ENCODE assay signal across 39 cellular contexts in genomic region chr1:191693797-191694196, GRCh38.
"Had no signal": no experiment of that assay in that cellular context is flagged by ENCODE, and none has a peak within 500 bp of the region (broad histone marks: within the 10 kb centered on the region; RNA-seq: fewer than 3 reads in every experiment).

No MANE protein-coding gene starts in this region.

- H3K4me1 ChIP-seq: adrenal gland, ascending aorta, body of pancreas, breast epithelium had no signal

- H3K36me3 Mint-ChIP-seq: activated naive CD4-positive, alpha-beta T cell treated with anti-CD3 and anti-CD28 coated beads, Interleukin-2, amount 10 ng/mL, durations not matched to agents 7 days and 5 days; activated naive CD4-positive, alpha-beta T cell treated with anti-CD3 and anti-CD28 coated beads, Interleukin-2, amount 50 U/mL, for 24 hours; activated naive CD8-positive, alpha-beta T cell; activated naive CD8-positive, alpha-beta T cell treated with anti-CD3 and anti-CD28 coated beads for 36 hours; activated naive CD8-positive, alpha-beta T cell treated with anti-CD3 and anti-CD28 coated beads, Interleukin-2, amount 10 ng/mL, durations not matched to agents 7 days and 5 days; brain had no signal

- H3K9me3 Mint-ChIP-seq: activated naive CD4-positive, alpha-beta T cell treated with anti-CD3 and anti-CD28 coated beads, Interleukin-2, amount 50 U/mL, for 24 hours; activated T-helper 17 cell treated with anti-CD3 and anti-CD28 coated beads, Interleukin-2, amount 50 U/mL, for 72 hours had no signal

- H3K27me3 ChIP-seq: adrenal gland, ascending aorta, body of pancreas, brain microvascular endothelial cell, breast epithelium, cardiac muscle cell had no signal

- H3K27me3 Mint-ChIP-seq: activated naive CD4-positive, alpha-beta T cell treated with anti-CD3 and anti-CD28 coated beads, Interleukin-2, amount 10 ng/mL, durations not matched to agents 7 days and 5 days; activated naive CD4-positive, alpha-beta T cell treated with anti-CD3 and anti-CD28 coated beads, Interleukin-2, amount 50 U/mL, for 24 hours; activated naive CD8-positive, alpha-beta T cell; activated naive CD8-positive, alpha-beta T cell treated with anti-CD3 and anti-CD28 coated beads for 36 hours; activated naive CD8-positive, alpha-beta T cell treated with anti-CD3 and anti-CD28 coated beads, Interleukin-2, amount 10 ng/mL, durations not matched to agents 7 days and 5 days; activated naive CD8-positive, alpha-beta T cell treated with anti-CD3 and anti-CD28 coated beads, Interleukin-2, amount 50 U/mL, for 24 hours; activated T-cell treated with anti-CD3 and anti-CD28 coated beads, Interleukin-2, amount 50 U/mL, for 24 hours; activated T-helper 17 cell treated with anti-CD3 and anti-CD28 coated beads, Interleukin-2, amount 50 U/mL, for 72 hours; brain; central memory CD8-positive, alpha-beta T cell had no signal

- FAIRE-seq: astrocyte, bronchial epithelial cell had no signal

- ATAC-seq: activated naive CD4-positive, alpha-beta T cell treated with anti-CD3 and anti-CD28 coated beads, Interleukin-2, amount 50 U/mL, for 72 hours; activated naive CD8-positive, alpha-beta T cell treated with anti-CD3 and anti-CD28 coated beads, Interleukin-2, amount 50 U/mL, for 24 hours; activated T-cell treated with anti-CD3 and anti-CD28 coated beads, Interleukin-2, amount 50 U/mL, for 4 hours; activated T-cell treated with anti-CD3 and anti-CD28 coated beads, Interleukin-2, amount 50 U/mL, for 72 hours; activated T-helper 17 cell treated with anti-CD3 and anti-CD28 coated beads, Interleukin-2, amount 50 U/mL, for 72 hours; body of pancreas had no signal

- H3K4me1 Mint-ChIP-seq: activated naive CD4-positive, alpha-beta T cell treated with anti-CD3 and anti-CD28 coated beads, Interleukin-2, amount 10 ng/mL, durations not matched to agents 7 days and 5 days; activated naive CD4-positive, alpha-beta T cell treated with anti-CD3 and anti-CD28 coated beads, Interleukin-2, amount 50 U/mL, for 24 hours; activated naive CD8-positive, alpha-beta T cell treated with anti-CD3 and anti-CD28 coated beads for 36 hours; activated naive CD8-positive, alpha-beta T cell treated with anti-CD3 and anti-CD28 coated beads, Interleukin-2, amount 10 ng/mL, durations not matched to agents 7 days and 5 days; activated naive CD8-positive, alpha-beta T cell treated with anti-CD3 and anti-CD28 coated beads, Interleukin-2, amount 50 U/mL, for 24 hours; activated T-helper 17 cell treated with anti-CD3 and anti-CD28 coated beads, Interleukin-2, amount 50 U/mL, for 72 hours; brain; central memory CD8-positive, alpha-beta T cell had no signal

- H3K36me3 ChIP-seq: adrenal gland, ascending aorta, brain microvascular endothelial cell, breast epithelium, cardiac muscle cell had no signal

- H3K9me3 ChIP-seq: adrenal gland, ascending aorta, body of pancreas, breast epithelium had no signal

- H3K27ac ChIP-seq: adrenal gland, ascending aorta, body of pancreas, brain microvascular endothelial cell, breast epithelium, cardiac muscle cell had no signal

- H3K4me3 Mint-ChIP-seq: activated naive CD4-positive, alpha-beta T cell treated with anti-CD3 and anti-CD28 coated beads for 36 hours; activated naive CD4-positive, alpha-beta T cell treated with anti-CD3 and anti-CD28 coated beads, Interleukin-2, amount 10 ng/mL, durations not matched to agents 7 days and 5 days; activated naive CD4-positive, alpha-beta T cell treated with anti-CD3 and anti-CD28 coated beads, Interleukin-2, amount 50 U/mL, for 24 hours; activated naive CD8-positive, alpha-beta T cell; activated naive CD8-positive, alpha-beta T cell treated with anti-CD3 and anti-CD28 coated beads for 36 hours; activated naive CD8-positive, alpha-beta T cell treated with anti-CD3 and anti-CD28 coated beads, Interleukin-2, amount 10 ng/mL, durations not matched to agents 7 days and 5 days; activated naive CD8-positive, alpha-beta T cell treated with anti-CD3 and anti-CD28 coated beads, Interleukin-2, amount 50 U/mL, for 24 hours; activated T-cell treated with anti-CD3 and anti-CD28 coated beads, Interleukin-2, amount 50 U/mL, for 24 hours; activated T-cell treated with anti-CD3 and anti-CD28 coated beads, Interleukin-2, amount 50 U/mL, for 4 hours; activated T-cell treated with anti-CD3 and anti-CD28 coated beads, Interleukin-2, amount 50 U/mL, for 72 hours; activated T-helper 1 cell treated with anti-CD3 and anti-CD28 coated beads, Interleukin-12 subunit alpha, Interleukin-12 subunit beta, Interleukin-2, Interleukin-4 antibody, amounts not matched to agents 30 ng/mL and 10 ng/mL and 1 ng/mL, durations not matched to agents 14 hours and 24 hours and 36 hours; activated T-helper 17 cell treated with anti-CD3 and anti-CD28 coated beads, Interleukin-2, amount 50 U/mL, for 72 hours; brain; central memory CD8-positive, alpha-beta T cell had no signal

- DNase-seq: activated effector memory CD4-positive, alpha-beta T cell treated with anti-CD3 and anti-CD28 coated beads, Interleukin-2, amount 50 U/mL, for 16 hours; activated effector memory CD4-positive, alpha-beta T cell treated with Interleukin-2 at 50 U/mL for 16 hours; activated gamma-delta T cell; activated gamma-delta T cell treated with Interleukin-2 at 50 U/mL for 16 hours; activated naive CD4-positive, alpha-beta T cell; activated naive CD4-positive, alpha-beta T cell treated with anti-CD3 and anti-CD28 coated beads for 36 hours; activated naive CD4-positive, alpha-beta T cell treated with anti-CD3 and anti-CD28 coated beads, Interleukin-2, amount 10 ng/mL, durations not matched to agents 7 days and 5 days; activated naive CD4-positive, alpha-beta T cell treated with anti-CD3 and anti-CD28 coated beads, Interleukin-2, amount 50 U/mL, for 16 hours; activated naive CD4-positive, alpha-beta T cell treated with Interleukin-2 at 50 U/mL for 16 hours; activated naive CD8-positive, alpha-beta T cell treated with anti-CD3 and anti-CD28 coated beads for 36 hours; activated naive CD8-positive, alpha-beta T cell treated with anti-CD3 and anti-CD28 coated beads, Interleukin-2, amount 10 ng/mL, durations not matched to agents 7 days and 5 days; activated naive CD8-positive, alpha-beta T cell treated with anti-CD3 and anti-CD28 coated beads, Interleukin-2, amount 50 U/mL, for 24 hours; activated T-cell treated with anti-CD3 and anti-CD28 coated beads, Interleukin-2, amount 50 U/mL, for 24 hours; activated T-cell treated with anti-CD3 and anti-CD28 coated beads, Interleukin-2, amount 50 U/mL, for 4 hours; activated T-cell treated with anti-CD3 and anti-CD28 coated beads, Interleukin-2, amount 50 U/mL, for 48 hours; activated T-cell treated with anti-CD3 and anti-CD28 coated beads, Interleukin-2, amount 50 U/mL, for 72 hours; adrenal gland; amniotic stem cell; amygdala; anterior cingulate cortex; aorta; body of pancreas; brain microvascular endothelial cell; caudate nucleus; central memory CD4-positive, alpha-beta T cell; cerebellar nuclear complex had no signal

- H3K4me3 ChIP-seq: adrenal gland, ascending aorta, body of pancreas, breast epithelium, cardiac muscle cell had no signal

- H3K27ac Mint-ChIP-seq: activated naive CD4-positive, alpha-beta T cell treated with anti-CD3 and anti-CD28 coated beads for 36 hours; activated naive CD4-positive, alpha-beta T cell treated with anti-CD3 and anti-CD28 coated beads, Interleukin-2, amount 10 ng/mL, durations not matched to agents 7 days and 5 days; activated naive CD4-positive, alpha-beta T cell treated with anti-CD3 and anti-CD28 coated beads, Interleukin-2, amount 50 U/mL, for 24 hours; activated naive CD8-positive, alpha-beta T cell; activated naive CD8-positive, alpha-beta T cell treated with anti-CD3 and anti-CD28 coated beads for 36 hours; activated naive CD8-positive, alpha-beta T cell treated with anti-CD3 and anti-CD28 coated beads, Interleukin-2, amount 10 ng/mL, durations not matched to agents 7 days and 5 days; activated naive CD8-positive, alpha-beta T cell treated with anti-CD3 and anti-CD28 coated beads, Interleukin-2, amount 50 U/mL, for 24 hours; activated T-cell treated with anti-CD3 and anti-CD28 coated beads, Interleukin-2, amount 50 U/mL, for 24 hours; activated T-cell treated with anti-CD3 and anti-CD28 coated beads, Interleukin-2, amount 50 U/mL, for 72 hours; activated T-helper 1 cell treated with anti-CD3 and anti-CD28 coated beads, Interleukin-12 subunit alpha, Interleukin-12 subunit beta, Interleukin-2, Interleukin-4 antibody, amounts not matched to agents 30 ng/mL and 10 ng/mL and 1 ng/mL, durations not matched to agents 14 hours and 24 hours and 36 hours; activated T-helper 17 cell treated with anti-CD3 and anti-CD28 coated beads, Interleukin-2, amount 50 U/mL, for 72 hours; activated T-helper 2 cell treated with anti-CD3 and anti-CD28 coated beads, Interferon-gamma antibody, Interleukin-2, Interleukin-4, amounts not matched to agents 10 μg/mL and 5 μg/mL and 100 μg/mL, durations not matched to agents 14 hours and 24 hours and 36 hours; brain had no signal
